In genomic region chr2:222920657-222921186, GRCh38 we compare ENCODE assay signal across 16 cellular contexts.
"Had no signal": no experiment of that assay in that cellular context is flagged by ENCODE, and none has a peak within 500 bp of the region (broad histone marks: within the 10 kb centered on the region; RNA-seq: fewer than 3 reads in every experiment).

No MANE protein-coding gene starts in this region.

- ATAC-seq: activated naive CD4-positive, alpha-beta T cell treated with anti-CD3 and anti-CD28 coated beads, Interleukin-2, amount 50 U/mL, for 72 hours; activated T-cell treated with anti-CD3 and anti-CD28 coated beads, Interleukin-2, amount 50 U/mL, for 4 hours; esophagus mucosa had no signal

- H3K4me3 ChIP-seq: colonic mucosa, spleen, stomach, testis, upper lobe of left lung had no signal

- H3K9me3 ChIP-seq: colonic mucosa, spleen, stomach, testis, upper lobe of left lung had no signal

- H3K9me3 Mint-ChIP-seq: activated naive CD4-positive, alpha-beta T cell treated with anti-CD3 and anti-CD28 coated beads, Interleukin-2, amount 50 U/mL, for 72 hours; activated T-cell treated with anti-CD3 and anti-CD28 coated beads, Interleukin-2, amount 50 U/mL, for 4 hours; nephron progenitor cell had no signal

- H3K27ac Mint-ChIP-seq: nephron progenitor cell had no signal

- DNase-seq: activated gamma-delta T cell; activated T-cell treated with anti-CD3 and anti-CD28 coated beads, Interleukin-2, amount 50 U/mL, for 4 hours; caudate nucleus; colonic mucosa; glutamatergic neuron; hypothalamus; left ventricle myocardium superior; nephron progenitor cell; occipital lobe; spleen; stimulated activated CD4-positive, alpha-beta T cell treated with anti-CD3 and anti-CD28 coated beads, Interleukin-1b, Interleukin-23, amount 100 ng/mL, for 48 hours; stomach; testis; upper lobe of left lung had no signal

- H3K4me3 Mint-ChIP-seq: activated T-cell treated with anti-CD3 and anti-CD28 coated beads, Interleukin-2, amount 50 U/mL, for 4 hours; nephron progenitor cell had no signal

- H3K27ac ChIP-seq: colonic mucosa, spleen, testis, upper lobe of left lung had no signal

- H3K4me1 ChIP-seq: colonic mucosa, spleen had no signal

- H3K27me3 ChIP-seq: colonic mucosa, spleen, stomach, testis, upper lobe of left lung had no signal
